Comparison of ENCODE assay signal across 1 cellular context in genomic region chr5:38048400-38048799, GRCh38.
TF ChIP-seq lines count a peak whose summit lies in the region.

No MANE protein-coding gene starts in this region.

TF ChIP-seq in GM23338, 12 proteins besides CTCF, POLR2A, EP300 and RAD21 (continued from another document):
- TF ChIP-seq ZNF462 (CRISPR knock-in tag; IDR thresholded peaks at IDR 0.05) (no peak), EZH2phosphoT487 (IDR thresholded peaks at IDR 0.05; ENCODE audit: unreplicated experiment) (no peak), CREB1 (CRISPR knock-in tag; IDR thresholded peaks at IDR 0.05; ENCODE audit: low read depth) (no peak), EZH2 (IDR thresholded peaks at IDR 0.05; ENCODE audit: low read depth, unreplicated experiment) (no peak), JUNB (IDR thresholded peaks at IDR 0.05; ENCODE audit: unreplicated experiment) (no peak), STAT1 (IDR thresholded peaks at IDR 0.05; ENCODE audit: unreplicated experiment) (no peak), NANOG (IDR thresholded peaks at IDR 0.05; ENCODE audit: borderline replicate concordance) (no peak), POLR2AphosphoS5 (IDR thresholded peaks at IDR 0.05; ENCODE audit: low read depth) (no peak), REST (IDR thresholded peaks at IDR 0.05; ENCODE audit: unreplicated experiment) (no peak), ZNF114 (CRISPR knock-in tag; IDR thresholded peaks at IDR 0.05) (no peak)
- TF ChIP-seq, protein P1, sequence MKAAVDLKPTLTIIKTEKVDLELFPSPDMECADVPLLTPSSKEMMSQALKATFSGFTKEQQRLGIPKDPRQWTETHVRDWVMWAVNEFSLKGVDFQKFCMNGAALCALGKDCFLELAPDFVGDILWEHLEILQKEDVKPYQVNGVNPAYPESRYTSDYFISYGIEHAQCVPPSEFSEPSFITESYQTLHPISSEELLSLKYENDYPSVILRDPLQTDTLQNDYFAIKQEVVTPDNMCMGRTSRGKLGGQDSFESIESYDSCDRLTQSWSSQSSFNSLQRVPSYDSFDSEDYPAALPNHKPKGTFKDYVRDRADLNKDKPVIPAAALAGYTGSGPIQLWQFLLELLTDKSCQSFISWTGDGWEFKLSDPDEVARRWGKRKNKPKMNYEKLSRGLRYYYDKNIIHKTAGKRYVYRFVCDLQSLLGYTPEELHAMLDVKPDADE (IDR thresholded peaks at IDR 0.05): no peak
